Comparison of ENCODE assay signal across 14 cellular contexts in the genomic region with DNA sequence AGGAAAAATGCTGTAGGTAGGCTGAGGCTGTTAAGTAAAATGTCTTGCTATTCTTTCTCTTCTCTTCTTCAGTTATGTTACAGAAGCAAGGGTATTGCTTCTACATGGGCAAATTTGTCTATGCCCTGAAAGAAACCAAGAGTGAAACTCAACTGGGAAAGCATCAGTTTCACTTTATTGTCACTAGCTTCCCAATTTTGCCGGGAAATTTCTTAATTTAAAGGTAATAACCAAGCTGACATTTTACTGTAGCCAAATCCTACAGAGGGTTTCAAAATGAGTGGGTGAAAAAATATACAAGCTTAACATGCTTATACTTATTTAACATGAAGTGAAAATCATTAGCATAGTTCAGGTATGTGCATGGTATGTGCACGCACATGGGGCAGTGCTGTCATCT. TPM values are rescaled to one million over a fixed set of nuclear protein-coding genes. Genes with fewer than 3 reads are reported as not detected.
DNase-seq lines count a peak whose midpoint lies in the region; ATAC-seq and TF ChIP-seq lines count a peak whose summit lies in the region.
"Had no signal": no experiment of that assay in that cellular context is flagged by ENCODE, and none has a peak within 500 bp of the region (broad histone marks: within the 10 kb centered on the region; RNA-seq: fewer than 3 reads in every experiment).

No MANE protein-coding gene starts in this region.

- H3K9me2 ChIP-seq in DOHH2 (replicated peaks; ENCODE audit: control insufficient read depth, low read length) (no peaks in the 10 kb centered on the region), hepatocyte (replicated peaks; ENCODE audit: insufficient read depth) (no peaks in the 10 kb centered on the region)

- H3K4me2 ChIP-seq in DOHH2 (ENCODE audit: low read length), result peak overlapping the region; percentile 94
- H3K4me2 ChIP-seq in hepatocyte, result no peak overlapping the region

- H3K27ac ChIP-seq in DOHH2 (ENCODE audit: low read depth, low read length), result peak overlapping the region; percentile 16; the same call in 1 of the 2 replicates
- H3K27ac ChIP-seq in naive thymus-derived CD4-positive, alpha-beta T cell (ENCODE audit: low read depth, low read length), result no peak overlapping the region
- no peak overlapping the region for H3K27ac ChIP-seq in hepatocyte
- H3K27ac ChIP-seq: gastroesophageal sphincter, RWPE1, sigmoid colon had no signal

- H4K20me1 ChIP-seq in DOHH2 (ENCODE audit: control insufficient read depth, insufficient read depth, low read depth, low read length) (peaks cover 33% of the 10 kb centered on the region), hepatocyte (ENCODE audit: insufficient read depth, poor library complexity, severe bottlenecking) (no peaks in the 10 kb centered on the region)

- peaks cover 71% of the 10 kb centered on the region for H3K36me3 Mint-ChIP-seq in activated CD4-positive, alpha-beta memory T cell treated with anti-CD3 and anti-CD28 coated beads, Interleukin-2, amount 10 ng/mL, durations not matched to agents 7 days and 5 days (ENCODE audit: low read depth)
- H3K36me3 Mint-ChIP-seq in naive thymus-derived CD4-positive, alpha-beta T cell, result peaks cover 0 to 60% (median 21%) of the 10 kb centered on the region in 5 donors

- H3K27me3 ChIP-seq in DOHH2 (ENCODE audit: control insufficient read depth, low read length) (no peaks in the 10 kb centered on the region), hepatocyte (no peaks in the 10 kb centered on the region)
- H3K27me3 ChIP-seq in naive thymus-derived CD4-positive, alpha-beta T cell (ENCODE audit: control insufficient read depth in 2 of 2, insufficient read depth in 2 of 2, low read length in 2 of 2), result no peaks in the 10 kb centered on the region
- H3K27me3 ChIP-seq: gastroesophageal sphincter, sigmoid colon had no signal

- intact Hi-C loops in naive thymus-derived CD4-positive, alpha-beta T cell (cut with micrococcal nuclease), result loop anchor here (5.0 to 10.0 kb wide), 4 partner anchors 669 to 831 kb away; a partner anchor contains a TSS

- no peaks in the 10 kb centered on the region for H3K27me3 Mint-ChIP-seq in activated CD4-positive, alpha-beta memory T cell treated with anti-CD3 and anti-CD28 coated beads, Interleukin-2, amount 10 ng/mL, durations not matched to agents 7 days and 5 days
- no peaks in the 10 kb centered on the region for H3K27me3 Mint-ChIP-seq in naive thymus-derived CD4-positive, alpha-beta T cell

- CTCF ChIA-PET in activated CD4-positive, alpha-beta memory T cell treated with anti-CD3 and anti-CD28 coated beads, Interleukin-2, amount 10 ng/mL, durations not matched to agents 7 days and 5 days (lab: Charles Lee), result interaction anchor here (1.0 kb wide), 1 partner anchor 25 kb away, joined by 3 read pairs; no protein-coding TSS in a partner anchor
- CTCF ChIA-PET in naive thymus-derived CD4-positive, alpha-beta T cell (lab: Charles Lee), result no interaction called here

- H3K36me3 ChIP-seq in DOHH2 (ENCODE audit: control insufficient read depth, low read length), result peaks cover 93% of the 10 kb centered on the region
- H3K36me3 ChIP-seq in naive thymus-derived CD4-positive, alpha-beta T cell (ENCODE audit: control insufficient read depth in 2 of 3, insufficient read depth in 3 of 3, low read length in 3 of 3), result peaks cover 0 to 12% (median 0%) of the 10 kb centered on the region in 3 experiments
- H3K36me3 ChIP-seq in hepatocyte (replicated peaks; ENCODE audit: insufficient read depth, low read depth), result no peaks in the 10 kb centered on the region

- peak overlapping the region; percentile 40 for H3K4me3 ChIP-seq in DOHH2 (ENCODE audit: low read length)
- no peak overlapping the region for H3K4me3 ChIP-seq in naive thymus-derived CD4-positive, alpha-beta T cell (ENCODE audit: low read length)
- H3K4me3 ChIP-seq in hepatocyte, result no peak overlapping the region
- H3K4me3 ChIP-seq: gastroesophageal sphincter, sigmoid colon had no signal

- POLR2A ChIA-PET in activated CD4-positive, alpha-beta memory T cell treated with anti-CD3 and anti-CD28 coated beads, Interleukin-2, amount 10 ng/mL, durations not matched to agents 7 days and 5 days (lab: Charles Lee), result interaction anchor here (0.9 to 1.8 kb wide), 7 partner anchors 10 to 145 kb away, joined by 3 to 7 read pairs (median 5); a partner anchor contains a TSS
- POLR2A ChIA-PET in naive thymus-derived CD4-positive, alpha-beta T cell (lab: Charles Lee), result no interaction called here

- H3F3A ChIP-seq in DOHH2 (ENCODE audit: control insufficient read depth, insufficient read depth), result peaks cover 53% of the 10 kb centered on the region

- H3K4me3 Mint-ChIP-seq in activated CD4-positive, alpha-beta memory T cell treated with anti-CD3 and anti-CD28 coated beads, Interleukin-2, amount 10 ng/mL, durations not matched to agents 7 days and 5 days, result peak overlapping the region; percentile 96
- peak overlapping the region in 6 of 10 donors; percentile 14 to 97 (median 48) for H3K4me3 Mint-ChIP-seq in naive thymus-derived CD4-positive, alpha-beta T cell

- H3K4me1 Mint-ChIP-seq in activated CD4-positive, alpha-beta memory T cell treated with anti-CD3 and anti-CD28 coated beads, Interleukin-2, amount 10 ng/mL, durations not matched to agents 7 days and 5 days, result peaks cover 68% of the 10 kb centered on the region
- peaks cover 42 to 87% (median 76%) of the 10 kb centered on the region in 7 donors for H3K4me1 Mint-ChIP-seq in naive thymus-derived CD4-positive, alpha-beta T cell

- H3K9me3 ChIP-seq in DOHH2 (ENCODE audit: control insufficient read depth, insufficient read depth, low read length) (no peaks in the 10 kb centered on the region), hepatocyte (ENCODE audit: low read depth) (no peaks in the 10 kb centered on the region)
- no peaks in the 10 kb centered on the region for H3K9me3 ChIP-seq in naive thymus-derived CD4-positive, alpha-beta T cell (ENCODE audit: control insufficient read depth in 2 of 3, low read length in 3 of 3)
- H3K9me3 ChIP-seq: gastroesophageal sphincter, sigmoid colon had no signal

- no peak overlapping the region for H2AFZ ChIP-seq in hepatocyte

- no peak for ATAC-seq in naive thymus-derived CD4-positive, alpha-beta T cell
- ATAC-seq: gastroesophageal sphincter had no signal

- H3K4me1 ChIP-seq in DOHH2 (ENCODE audit: control insufficient read depth, low read length) (peaks cover 93% of the 10 kb centered on the region), hepatocyte (ENCODE audit: insufficient read depth) (peaks cover 16% of the 10 kb centered on the region)
- peaks cover 22 to 60% of the 10 kb centered on the region in 2 donors for H3K4me1 ChIP-seq in naive thymus-derived CD4-positive, alpha-beta T cell (ENCODE audit: control insufficient read depth in 2 of 2, insufficient read depth in 2 of 2, low read length in 2 of 2)

- peak; percentile 35 for DNase-seq in CD1c-positive myeloid dendritic cell (ENCODE audit: extremely low spot score)
- no peak for DNase-seq in activated CD4-positive, alpha-beta memory T cell treated with anti-CD3 and anti-CD28 coated beads, Interleukin-2, amount 10 ng/mL, durations not matched to agents 7 days and 5 days
- DNase-seq in naive thymus-derived CD4-positive, alpha-beta T cell, result no peak
- DNase-seq in hepatocyte (ENCODE audit: low spot score), result no peak
- no peak for DNase-seq in GOT3 (lab: John Stamatoyannopoulos, UW)
- no peak for DNase-seq in COR-L47 (lab: John Stamatoyannopoulos, UW)
- DNase-seq: IMR-90, kidney, NCI-H1694, NCI-H69, sigmoid colon had no signal

- H3K27ac Mint-ChIP-seq in activated CD4-positive, alpha-beta memory T cell treated with anti-CD3 and anti-CD28 coated beads, Interleukin-2, amount 10 ng/mL, durations not matched to agents 7 days and 5 days, result peak overlapping the region; percentile 88
- H3K27ac Mint-ChIP-seq in naive thymus-derived CD4-positive, alpha-beta T cell, result peak overlapping the region in 4 of 9 donors; percentile 30 to 88 (median 38)

- 100% methylated on average over 2 of the region's 2 CpGs for WGBS in hepatocyte (ENCODE audit: low lambda C conversion rate, missing lambda C conversion rate)

- H3K9me3 Mint-ChIP-seq in activated CD4-positive, alpha-beta memory T cell treated with anti-CD3 and anti-CD28 coated beads, Interleukin-2, amount 10 ng/mL, durations not matched to agents 7 days and 5 days, result peaks cover 4% of the 10 kb centered on the region
- H3K9me3 Mint-ChIP-seq in naive thymus-derived CD4-positive, alpha-beta T cell, result peaks cover 0 to 6% (median 0%) of the 10 kb centered on the region in 11 donors

- no peak for TF ChIP-seq CTCF in DOHH2 (IDR thresholded peaks at IDR 0.05; ENCODE audit: low read depth, low read length, poor library complexity, severe bottlenecking)
- TF ChIP-seq CTCF in hepatocyte (IDR thresholded peaks at IDR 0.05; ENCODE audit: poor library complexity), result no peak

- peaks cover 99% of the 10 kb centered on the region for H3K79me2 ChIP-seq in DOHH2 (ENCODE audit: control insufficient read depth, low read length)
- H3K79me2 ChIP-seq in hepatocyte, result peaks cover 70% of the 10 kb centered on the region

RNA-seq across cellular contexts. Expression of a gene that starts 3.2 kb away (rescaled TPM):
- 100 to 1,000 TPM; 118 to 126 TPM for total RNA-seq in activated CD4-positive, alpha-beta memory T cell treated with anti-CD3 and anti-CD28 coated beads, Interleukin-2, amount 10 ng/mL, durations not matched to agents 7 days and 5 days
- 100 to 1,000 TPM in 2 of 5 experiments, 10 to 100 TPM in 3; 57.4 to 142 (median 62.4) TPM for total RNA-seq in naive thymus-derived CD4-positive, alpha-beta T cell
- polyA plus RNA-seq in naive thymus-derived CD4-positive, alpha-beta T cell, result 10 to 100 TPM; 45.5 to 50.3 TPM
- total RNA-seq in hepatocyte, result 54.7 and 66.7 TPM in 2 replicates
- polyA plus RNA-seq in hepatocyte, result 37.6 and 45.1 TPM in 2 replicates
